Comparison of ENCODE assay signal across 22 cellular contexts in the genomic region with DNA sequence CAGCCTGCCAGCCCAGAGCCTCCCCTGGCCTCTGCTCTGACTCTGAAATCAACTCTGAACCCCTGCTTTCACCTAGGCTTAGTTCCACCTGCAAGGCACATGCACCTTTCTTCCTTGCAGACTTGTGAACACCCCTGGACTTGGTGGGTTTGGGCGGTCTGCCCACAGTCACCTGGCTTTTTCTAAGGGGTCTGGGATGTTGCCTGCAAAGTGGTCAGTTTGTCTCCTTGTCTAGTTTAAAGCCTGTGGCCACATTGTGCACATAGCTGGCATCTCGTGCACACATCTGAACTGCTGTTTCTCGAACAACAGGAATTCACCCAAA.
DNase-seq lines count a peak whose midpoint lies in the region; ATAC-seq, FAIRE-seq and TF ChIP-seq lines count a peak whose summit lies in the region.
"Had no signal": no experiment of that assay in that cellular context is flagged by ENCODE, and none has a peak within 500 bp of the region (broad histone marks: within the 10 kb centered on the region; RNA-seq: fewer than 3 reads in every experiment).

No MANE protein-coding gene starts in this region.

- no peaks in the 10 kb centered on the region for H3K9me2 ChIP-seq in hepatocyte (replicated peaks; ENCODE audit: insufficient read depth)

- no peak overlapping the region for H2AFZ ChIP-seq in hepatocyte
- H2AFZ ChIP-seq: parathyroid adenoma had no signal

- 72% methylated on average over 3 of the region's 3 CpGs for WGBS in hepatocyte (ENCODE audit: low lambda C conversion rate, missing lambda C conversion rate)

- H3K36me3 ChIP-seq in RWPE2 (ENCODE audit: low read depth), result no peaks in the 10 kb centered on the region
- no peaks in the 10 kb centered on the region for H3K36me3 ChIP-seq in hepatocyte (replicated peaks; ENCODE audit: insufficient read depth, low read depth)
- H3K36me3 ChIP-seq in skeletal muscle satellite cell (ENCODE audit: insufficient read depth, low read length), result no peaks in the 10 kb centered on the region

- FAIRE-seq in HTR-8/SVneo (lab: Jason Lieb, UNC), result no peak

- H3K79me2 ChIP-seq in hepatocyte, result no peaks in the 10 kb centered on the region
- H3K79me2 ChIP-seq: parathyroid adenoma had no signal

- DNase-seq in RWPE2 (ENCODE audit: low spot score) (no peak), hepatocyte (ENCODE audit: low spot score) (no peak), HTR-8/SVneo (ENCODE audit: insufficient read length, low spot score) (no peak), GM10248 (ENCODE audit: extremely low spot score) (no peak), COR-L47 (lab: John Stamatoyannopoulos, UW) (no peak)
- DNase-seq in activated CD4-positive, alpha-beta T cell treated with anti-CD3 and anti-CD28 coated beads, Interleukin-2, amount 50 U/mL, for 48 hours, result no peak
- DNase-seq: activated CD4-positive, alpha-beta T cell treated with anti-CD3 and anti-CD28 coated beads for 1 hour; activated naive CD4-positive, alpha-beta T cell treated with anti-CD3 and anti-CD28 coated beads for 36 hours; activated T-cell treated with anti-CD3 and anti-CD28 coated beads, Interleukin-2, amount 50 U/mL, for 48 hours; caudate nucleus; CD4-positive, alpha-beta memory T cell; GDM1; HCEC 1CT; Karpas-422; naive B cell; NCI-H1694 treated with DMSO at 0.1 percent for 48 hours; NCI-H69; SHP77 treated with DMSO at 0.1 percent for 48 hours; T-helper 1 cell had no signal

- no peak for TF ChIP-seq CTCF in C4-2B (conservative IDR thresholded peaks at IDR 0.05)
- TF ChIP-seq CTCF in RWPE2 (IDR thresholded peaks at IDR 0.05; ENCODE audit: poor library complexity, severe bottlenecking), result no peak
- no peak for TF ChIP-seq CTCF in hepatocyte (IDR thresholded peaks at IDR 0.05; ENCODE audit: poor library complexity)
- TF ChIP-seq CTCF in GM10248 (IDR thresholded peaks at IDR 0.05; ENCODE audit: control extremely low read depth, extremely low read depth, low read depth, missing control alignments), result no peak

- H3K27me3 ChIP-seq in RWPE2 (ENCODE audit: insufficient read depth, poor library complexity, severe bottlenecking), result no peaks in the 10 kb centered on the region
- H3K27me3 ChIP-seq in hepatocyte, result no peaks in the 10 kb centered on the region
- no peaks in the 10 kb centered on the region for H3K27me3 ChIP-seq in skeletal muscle satellite cell (ENCODE audit: control insufficient read depth, insufficient read depth, low read length)

- H4K20me1 ChIP-seq in hepatocyte (ENCODE audit: insufficient read depth, poor library complexity, severe bottlenecking), result no peaks in the 10 kb centered on the region

- CTCF ChIA-PET in GM10248 (lab: Yijun Ruan, JAX), result no interaction called here

- H3K4me1 ChIP-seq in RWPE2 (ENCODE audit: insufficient read depth, poor library complexity, severe bottlenecking) (peaks cover 11% of the 10 kb centered on the region), hepatocyte (ENCODE audit: insufficient read depth) (peaks cover 6% of the 10 kb centered on the region), skeletal muscle satellite cell (ENCODE audit: control insufficient read depth, insufficient read depth, low read length) (no peaks in the 10 kb centered on the region)
- H3K4me1 ChIP-seq: parathyroid adenoma had no signal

- ATAC-seq in RWPE2 (ENCODE audit: low read depth), result no peak

- H3K9me3 ChIP-seq in RWPE2 (ENCODE audit: severe bottlenecking), result peaks cover 2% of the 10 kb centered on the region
- H3K9me3 ChIP-seq in hepatocyte (ENCODE audit: low read depth), result no peaks in the 10 kb centered on the region
- peaks cover 12% of the 10 kb centered on the region for H3K9me3 ChIP-seq in skeletal muscle satellite cell (replicated peaks; ENCODE audit: low read length)

- H3K4me3 ChIP-seq in RWPE2 (ENCODE audit: severe bottlenecking) (no peak overlapping the region), hepatocyte (no peak overlapping the region), skeletal muscle satellite cell (ENCODE audit: low read length) (no peak overlapping the region)

- POLR2A ChIA-PET in GM10248 (lab: Yijun Ruan, JAX), result no interaction called here

- H3K9ac ChIP-seq in skeletal muscle satellite cell (ENCODE audit: low read depth, low read length), result no peak overlapping the region
- H3K9ac ChIP-seq: parathyroid adenoma had no signal

- peak overlapping the region; percentile 52 for H3K4me2 ChIP-seq in hepatocyte
- H3K4me2 ChIP-seq in skeletal muscle satellite cell (ENCODE audit: low read length), result peak overlapping the region; percentile 52

- peak overlapping the region; percentile 53; the same call in 1 of the 2 replicates for H3K27ac ChIP-seq in C4-2B
- peak overlapping the region; percentile 64 for H3K27ac ChIP-seq in RWPE2 (ENCODE audit: poor library complexity, severe bottlenecking)
- peak overlapping the region; percentile 86 for H3K27ac ChIP-seq in hepatocyte
- H3K27ac ChIP-seq: parathyroid adenoma had no signal
